22 cellular contexts compared by ENCODE assay signal in genomic region chr1:39500862-39501389, GRCh38. TPM values are rescaled to one million over a fixed set of nuclear protein-coding genes. Genes with fewer than 3 reads are reported as not detected.
"Had no signal": no experiment of that assay in that cellular context is flagged by ENCODE, and none has a peak within 500 bp of the region (broad histone marks: within the 10 kb centered on the region; RNA-seq: fewer than 3 reads in every experiment).

No MANE protein-coding gene starts in this region.

- H3K4me1 ChIP-seq: left lung, transverse colon, vagina had no signal

- H3K27me3 ChIP-seq: left lung, right atrium auricular region, transverse colon, vagina had no signal

- ATAC-seq: activated CD4-positive, alpha-beta T cell treated with anti-CD3 and anti-CD28 coated beads for 36 hours; activated CD8-positive, alpha-beta memory T cell treated with anti-CD3 and anti-CD28 coated beads, Interleukin-2, amount 10 ng/mL, durations not matched to agents 7 days and 5 days; left lung; natural killer cell treated with Interleukin-12 subunit alpha and Interleukin-12 subunit beta and Interleukin-15 and Interleukin-18, amount 100 ng/mL, for 72 hours had no signal

- H3K4me1 Mint-ChIP-seq: activated CD4-positive, alpha-beta T cell treated with anti-CD3 and anti-CD28 coated beads for 36 hours; activated CD8-positive, alpha-beta memory T cell treated with anti-CD3 and anti-CD28 coated beads, Interleukin-2, amount 10 ng/mL, durations not matched to agents 7 days and 5 days; activated naive CD4-positive, alpha-beta T cell treated with anti-CD3 and anti-CD28 coated beads, Interleukin-2, amount 10 ng/mL, durations not matched to agents 7 days and 5 days had no signal

- DNase-seq: activated CD4-positive, alpha-beta memory T cell treated with anti-CD3 and anti-CD28 coated beads for 36 hours; activated CD4-positive, alpha-beta T cell treated with anti-CD3 and anti-CD28 coated beads for 36 hours; activated CD8-positive, alpha-beta memory T cell treated with anti-CD3 and anti-CD28 coated beads, Interleukin-2, amount 10 ng/mL, durations not matched to agents 7 days and 5 days; activated naive CD4-positive, alpha-beta T cell treated with anti-CD3 and anti-CD28 coated beads, Interleukin-2, amount 10 ng/mL, durations not matched to agents 7 days and 5 days; activated T-cell treated with anti-CD3 and anti-CD28 coated beads, Interleukin-2, amount 50 U/mL, for 24 hours; esophagus squamous epithelium; glutamatergic neuron; hypothalamus; kidney; left lung; mesendoderm; occipital lobe; stimulated activated CD4-positive, alpha-beta T cell treated with anti-CD3 and anti-CD28 coated beads, Interleukin-4, amount 100 ng/mL, for 24 hours; stimulated activated naive CD4-positive, alpha-beta T cell treated with Interleukin-2 at 50 U/mL for 16 hours; substantia nigra; transverse colon had no signal

- H3K27ac ChIP-seq: cardiac muscle cell, esophagus squamous epithelium, left lung, skin epidermis, transverse colon, vagina had no signal

- H3K4me3 ChIP-seq: cardiac muscle cell, esophagus squamous epithelium, left lung, right atrium auricular region, skin epidermis, transverse colon, vagina had no signal

- H3K4me3 Mint-ChIP-seq: activated CD4-positive, alpha-beta memory T cell treated with anti-CD3 and anti-CD28 coated beads for 36 hours; activated CD4-positive, alpha-beta T cell treated with anti-CD3 and anti-CD28 coated beads for 36 hours; activated CD8-positive, alpha-beta memory T cell treated with anti-CD3 and anti-CD28 coated beads, Interleukin-2, amount 10 ng/mL, durations not matched to agents 7 days and 5 days; activated naive CD4-positive, alpha-beta T cell treated with anti-CD3 and anti-CD28 coated beads, Interleukin-2, amount 10 ng/mL, durations not matched to agents 7 days and 5 days; activated T-cell treated with anti-CD3 and anti-CD28 coated beads, Interleukin-2, amount 50 U/mL, for 24 hours; natural killer cell treated with Interleukin-12 subunit alpha and Interleukin-12 subunit beta and Interleukin-15 and Interleukin-18, amount 100 ng/mL, for 72 hours had no signal

- H3K36me3 Mint-ChIP-seq: activated CD4-positive, alpha-beta memory T cell treated with anti-CD3 and anti-CD28 coated beads for 36 hours; activated CD8-positive, alpha-beta memory T cell treated with anti-CD3 and anti-CD28 coated beads, Interleukin-2, amount 10 ng/mL, durations not matched to agents 7 days and 5 days; activated naive CD4-positive, alpha-beta T cell treated with anti-CD3 and anti-CD28 coated beads, Interleukin-2, amount 10 ng/mL, durations not matched to agents 7 days and 5 days; natural killer cell treated with Interleukin-12 subunit alpha and Interleukin-12 subunit beta and Interleukin-15 and Interleukin-18, amount 100 ng/mL, for 72 hours had no signal

- H3K9me3 ChIP-seq: esophagus squamous epithelium, left lung, right atrium auricular region, transverse colon, vagina had no signal

- H3K9me3 Mint-ChIP-seq: activated CD4-positive, alpha-beta memory T cell treated with anti-CD3 and anti-CD28 coated beads for 36 hours; activated naive CD4-positive, alpha-beta T cell treated with anti-CD3 and anti-CD28 coated beads, Interleukin-2, amount 10 ng/mL, durations not matched to agents 7 days and 5 days; activated T-cell treated with anti-CD3 and anti-CD28 coated beads, Interleukin-2, amount 50 U/mL, for 24 hours; natural killer cell treated with Interleukin-12 subunit alpha and Interleukin-12 subunit beta and Interleukin-15 and Interleukin-18, amount 100 ng/mL, for 72 hours had no signal

- H3K27ac Mint-ChIP-seq: activated CD4-positive, alpha-beta memory T cell treated with anti-CD3 and anti-CD28 coated beads for 36 hours; activated CD4-positive, alpha-beta T cell treated with anti-CD3 and anti-CD28 coated beads for 36 hours; activated CD8-positive, alpha-beta memory T cell treated with anti-CD3 and anti-CD28 coated beads, Interleukin-2, amount 10 ng/mL, durations not matched to agents 7 days and 5 days; activated naive CD4-positive, alpha-beta T cell treated with anti-CD3 and anti-CD28 coated beads, Interleukin-2, amount 10 ng/mL, durations not matched to agents 7 days and 5 days; activated T-cell treated with anti-CD3 and anti-CD28 coated beads, Interleukin-2, amount 50 U/mL, for 24 hours; progenitor cell of endocrine pancreas had no signal

- H3K36me3 ChIP-seq: cardiac muscle cell, esophagus squamous epithelium, left lung, right atrium auricular region, transverse colon, vagina had no signal

- H3K27me3 Mint-ChIP-seq: activated CD4-positive, alpha-beta memory T cell treated with anti-CD3 and anti-CD28 coated beads for 36 hours had no signal

RNA-seq across cellular contexts. Expression of gene BMP8A, which starts 9.5 kb away (rescaled TPM):
- total RNA-seq: activated CD4-positive, alpha-beta memory T cell treated with anti-CD3 and anti-CD28 coated beads for 36 hours; activated CD8-positive, alpha-beta memory T cell treated with anti-CD3 and anti-CD28 coated beads, Interleukin-2, amount 10 ng/mL, durations not matched to agents 7 days and 5 days had no signal
